Comparison of ENCODE assay signal across 20 cellular contexts in genomic region chr22:48880749-48881148, GRCh38.
"Had no signal": no experiment of that assay in that cellular context is flagged by ENCODE, and none has a peak within 500 bp of the region (broad histone marks: within the 10 kb centered on the region; RNA-seq: fewer than 3 reads in every experiment).

No MANE protein-coding gene starts in this region.

- H3K27ac Mint-ChIP-seq: naive thymus-derived CD4-positive, alpha-beta T cell; nephron progenitor cell; type B pancreatic cell had no signal

- H3K27ac ChIP-seq: epithelial cell of prostate, esophagus muscularis mucosa, gastrocnemius medialis, psoas muscle, right lobe of liver, skin epidermis, suprapubic skin, thyroid gland, uterus had no signal

- H3K9me3 Mint-ChIP-seq: central memory CD8-positive, alpha-beta T cell; type B pancreatic cell had no signal

- ATAC-seq: gastrocnemius medialis; naive thymus-derived CD4-positive, alpha-beta T cell; psoas muscle; right lobe of liver had no signal

- H3K4me1 Mint-ChIP-seq: central memory CD8-positive, alpha-beta T cell; naive thymus-derived CD4-positive, alpha-beta T cell had no signal

- H3K36me3 Mint-ChIP-seq: naive thymus-derived CD4-positive, alpha-beta T cell; type B pancreatic cell had no signal

- DNase-seq: effector memory CD4-positive, alpha-beta T cell; gastrocnemius medialis; mesenchymal stem cell; naive thymus-derived CD4-positive, alpha-beta T cell; nephron progenitor cell; retina; stimulated activated CD4-positive, alpha-beta T cell treated with anti-CD3 and anti-CD28 coated beads, Interleukin-12 subunit alpha, Interleukin-12 subunit beta, amount 100 ng/mL, for 4 hours; stimulated activated CD4-positive, alpha-beta T cell treated with anti-CD3 and anti-CD28 coated beads, Interleukin-2, amount 100 ng/mL, for 48 hours; stimulated activated naive CD4-positive, alpha-beta T cell treated with Interleukin-2 at 50 U/mL for 16 hours; thyroid gland; uterus had no signal

- H3K27me3 ChIP-seq: gastrocnemius medialis, right lobe of liver, thyroid gland, uterus had no signal

- H3K4me3 ChIP-seq: esophagus muscularis mucosa, gastrocnemius medialis, lung, psoas muscle, right lobe of liver, skin epidermis, suprapubic skin, thyroid gland, uterus had no signal

- H3K9me3 ChIP-seq: gastrocnemius medialis, psoas muscle, right lobe of liver, suprapubic skin, thyroid gland, uterus had no signal

- H3K27me3 Mint-ChIP-seq: central memory CD8-positive, alpha-beta T cell had no signal

- H3K4me3 Mint-ChIP-seq: central memory CD8-positive, alpha-beta T cell; naive thymus-derived CD4-positive, alpha-beta T cell; nephron progenitor cell; type B pancreatic cell had no signal

- H3K36me3 ChIP-seq: esophagus muscularis mucosa, gastrocnemius medialis, right lobe of liver, suprapubic skin, thyroid gland, uterus had no signal

- H3K4me1 ChIP-seq: esophagus muscularis mucosa, gastrocnemius medialis, psoas muscle, right lobe of liver, suprapubic skin, thyroid gland, uterus had no signal
